ENCODE assay signal across 1 cellular context in the genomic region with DNA sequence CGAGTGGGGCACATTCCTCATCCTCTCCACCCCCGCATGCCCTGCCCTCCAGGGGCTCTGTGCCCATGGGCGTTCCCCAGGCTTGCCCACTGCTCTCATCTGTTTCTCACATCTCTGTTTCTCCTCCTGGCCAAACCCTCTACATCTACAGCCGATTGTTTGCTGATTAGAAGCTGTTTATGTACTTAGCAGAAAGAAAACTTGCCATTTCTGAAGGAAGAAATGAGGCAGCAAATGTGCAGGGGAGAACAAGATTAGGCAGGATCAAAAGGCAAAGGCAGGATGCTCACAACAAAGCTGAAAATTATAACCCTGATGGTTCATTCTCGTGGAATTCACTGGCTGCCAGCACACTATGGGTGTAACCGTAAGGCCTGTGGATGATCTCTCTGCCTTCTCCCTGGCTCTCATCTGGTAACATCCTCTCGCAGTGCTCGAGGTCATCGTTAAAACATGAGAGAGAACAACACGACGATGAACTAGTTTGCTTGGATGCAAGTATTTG.
TF ChIP-seq lines count a peak whose summit lies in the region.

No MANE protein-coding gene starts in this region.

TF ChIP-seq in A549, 52 proteins besides CTCF, POLR2A, EP300 and RAD21 (continued from another document):
- TF ChIP-seq CEBPB (IDR thresholded peaks at IDR 0.05) = peak in 1 of 2 experiments; percentile 27; a peak in 1 of 4 replicates
- no peak for TF ChIP-seq ZFP36 (IDR thresholded peaks at IDR 0.05; ENCODE audit: borderline replicate concordance, partially characterized antibody)
